1 cellular context compared by ENCODE assay signal in the genomic region with DNA sequence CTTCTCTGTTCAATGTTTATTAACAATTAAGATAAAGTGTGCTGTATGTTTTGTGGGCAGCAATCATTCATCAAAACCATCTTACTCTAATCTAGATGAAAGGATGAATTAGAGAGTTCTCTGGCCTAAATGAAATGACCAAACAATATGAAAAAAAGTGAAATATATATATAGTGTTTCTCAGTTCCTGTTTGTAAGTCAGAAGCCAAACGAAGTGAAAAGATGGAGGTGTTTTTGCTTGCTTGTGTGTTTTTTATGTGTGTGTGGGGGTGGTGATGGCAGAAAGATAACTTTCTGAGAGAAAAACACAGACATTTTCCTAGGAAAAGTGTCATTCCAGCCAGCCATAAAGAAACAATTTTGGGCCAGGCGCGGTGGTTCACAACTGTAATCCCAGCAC.
TF ChIP-seq lines count a peak whose summit lies in the region.

No MANE protein-coding gene starts in this region.

TF ChIP-seq in GM23338, 12 proteins besides CTCF, POLR2A, EP300 and RAD21 (continued from another document):
- TF ChIP-seq, protein P1, sequence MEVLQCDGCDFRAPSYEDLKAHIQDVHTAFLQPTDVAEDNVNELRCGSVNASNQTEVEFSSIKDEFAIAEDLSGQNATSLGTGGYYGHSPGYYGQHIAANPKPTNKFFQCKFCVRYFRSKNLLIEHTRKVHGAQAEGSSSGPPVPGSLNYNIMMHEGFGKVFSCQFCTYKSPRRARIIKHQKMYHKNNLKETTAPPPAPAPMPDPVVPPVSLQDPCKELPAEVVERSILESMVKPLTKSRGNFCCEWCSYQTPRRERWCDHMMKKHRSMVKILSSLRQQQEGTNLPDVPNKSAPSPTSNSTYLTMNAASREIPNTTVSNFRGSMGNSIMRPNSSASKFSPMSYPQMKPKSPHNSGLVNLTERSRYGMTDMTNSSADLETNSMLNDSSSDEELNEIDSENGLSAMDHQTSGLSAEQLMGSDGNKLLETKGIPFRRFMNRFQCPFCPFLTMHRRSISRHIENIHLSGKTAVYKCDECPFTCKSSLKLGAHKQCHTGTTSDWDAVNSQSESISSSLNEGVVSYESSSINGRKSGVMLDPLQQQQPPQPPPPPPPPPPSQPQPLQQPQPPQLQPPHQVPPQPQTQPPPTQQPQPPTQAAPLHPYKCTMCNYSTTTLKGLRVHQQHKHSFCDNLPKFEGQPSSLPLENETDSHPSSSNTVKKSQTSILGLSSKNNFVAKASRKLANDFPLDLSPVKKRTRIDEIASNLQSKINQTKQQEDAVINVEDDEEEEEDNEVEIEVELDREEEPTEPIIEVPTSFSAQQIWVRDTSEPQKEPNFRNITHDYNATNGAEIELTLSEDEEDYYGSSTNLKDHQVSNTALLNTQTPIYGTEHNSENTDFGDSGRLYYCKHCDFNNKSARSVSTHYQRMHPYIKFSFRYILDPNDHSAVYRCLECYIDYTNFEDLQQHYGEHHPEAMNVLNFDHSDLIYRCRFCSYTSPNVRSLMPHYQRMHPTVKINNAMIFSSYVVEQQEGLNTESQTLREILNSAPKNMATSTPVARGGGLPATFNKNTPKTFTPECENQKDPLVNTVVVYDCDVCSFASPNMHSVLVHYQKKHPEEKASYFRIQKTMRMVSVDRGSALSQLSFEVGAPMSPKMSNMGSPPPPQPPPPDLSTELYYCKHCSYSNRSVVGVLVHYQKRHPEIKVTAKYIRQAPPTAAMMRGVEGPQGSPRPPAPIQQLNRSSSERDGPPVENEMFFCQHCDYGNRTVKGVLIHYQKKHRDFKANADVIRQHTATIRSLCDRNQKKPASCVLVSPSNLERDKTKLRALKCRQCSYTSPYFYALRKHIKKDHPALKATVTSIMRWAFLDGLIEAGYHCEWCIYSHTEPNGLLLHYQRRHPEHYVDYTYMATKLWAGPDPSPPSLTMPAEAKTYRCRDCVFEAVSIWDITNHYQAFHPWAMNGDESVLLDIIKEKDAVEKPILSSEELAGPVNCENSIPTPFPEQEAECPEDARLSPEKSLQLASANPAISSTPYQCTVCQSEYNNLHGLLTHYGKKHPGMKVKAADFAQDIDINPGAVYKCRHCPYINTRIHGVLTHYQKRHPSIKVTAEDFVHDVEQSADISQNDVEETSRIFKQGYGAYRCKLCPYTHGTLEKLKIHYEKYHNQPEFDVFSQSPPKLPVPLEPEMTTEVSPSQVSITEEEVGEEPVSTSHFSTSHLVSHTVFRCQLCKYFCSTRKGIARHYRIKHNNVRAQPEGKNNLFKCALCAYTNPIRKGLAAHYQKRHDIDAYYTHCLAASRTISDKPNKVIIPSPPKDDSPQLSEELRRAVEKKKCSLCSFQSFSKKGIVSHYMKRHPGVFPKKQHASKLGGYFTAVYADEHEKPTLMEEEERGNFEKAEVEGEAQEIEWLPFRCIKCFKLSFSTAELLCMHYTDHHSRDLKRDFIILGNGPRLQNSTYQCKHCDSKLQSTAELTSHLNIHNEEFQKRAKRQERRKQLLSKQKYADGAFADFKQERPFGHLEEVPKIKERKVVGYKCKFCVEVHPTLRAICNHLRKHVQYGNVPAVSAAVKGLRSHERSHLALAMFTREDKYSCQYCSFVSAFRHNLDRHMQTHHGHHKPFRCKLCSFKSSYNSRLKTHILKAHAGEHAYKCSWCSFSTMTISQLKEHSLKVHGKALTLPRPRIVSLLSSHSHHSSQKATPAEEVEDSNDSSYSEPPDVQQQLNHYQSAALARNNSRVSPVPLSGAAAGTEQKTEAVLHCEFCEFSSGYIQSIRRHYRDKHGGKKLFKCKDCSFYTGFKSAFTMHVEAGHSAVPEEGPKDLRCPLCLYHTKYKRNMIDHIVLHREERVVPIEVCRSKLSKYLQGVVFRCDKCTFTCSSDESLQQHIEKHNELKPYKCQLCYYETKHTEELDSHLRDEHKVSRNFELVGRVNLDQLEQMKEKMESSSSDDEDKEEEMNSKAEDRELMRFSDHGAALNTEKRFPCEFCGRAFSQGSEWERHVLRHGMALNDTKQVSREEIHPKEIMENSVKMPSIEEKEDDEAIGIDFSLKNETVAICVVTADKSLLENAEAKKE (CRISPR knock-in tag; IDR thresholded peaks at IDR 0.05) = no peak
